ENCODE assay signal across 8 cellular contexts in the genomic region with DNA sequence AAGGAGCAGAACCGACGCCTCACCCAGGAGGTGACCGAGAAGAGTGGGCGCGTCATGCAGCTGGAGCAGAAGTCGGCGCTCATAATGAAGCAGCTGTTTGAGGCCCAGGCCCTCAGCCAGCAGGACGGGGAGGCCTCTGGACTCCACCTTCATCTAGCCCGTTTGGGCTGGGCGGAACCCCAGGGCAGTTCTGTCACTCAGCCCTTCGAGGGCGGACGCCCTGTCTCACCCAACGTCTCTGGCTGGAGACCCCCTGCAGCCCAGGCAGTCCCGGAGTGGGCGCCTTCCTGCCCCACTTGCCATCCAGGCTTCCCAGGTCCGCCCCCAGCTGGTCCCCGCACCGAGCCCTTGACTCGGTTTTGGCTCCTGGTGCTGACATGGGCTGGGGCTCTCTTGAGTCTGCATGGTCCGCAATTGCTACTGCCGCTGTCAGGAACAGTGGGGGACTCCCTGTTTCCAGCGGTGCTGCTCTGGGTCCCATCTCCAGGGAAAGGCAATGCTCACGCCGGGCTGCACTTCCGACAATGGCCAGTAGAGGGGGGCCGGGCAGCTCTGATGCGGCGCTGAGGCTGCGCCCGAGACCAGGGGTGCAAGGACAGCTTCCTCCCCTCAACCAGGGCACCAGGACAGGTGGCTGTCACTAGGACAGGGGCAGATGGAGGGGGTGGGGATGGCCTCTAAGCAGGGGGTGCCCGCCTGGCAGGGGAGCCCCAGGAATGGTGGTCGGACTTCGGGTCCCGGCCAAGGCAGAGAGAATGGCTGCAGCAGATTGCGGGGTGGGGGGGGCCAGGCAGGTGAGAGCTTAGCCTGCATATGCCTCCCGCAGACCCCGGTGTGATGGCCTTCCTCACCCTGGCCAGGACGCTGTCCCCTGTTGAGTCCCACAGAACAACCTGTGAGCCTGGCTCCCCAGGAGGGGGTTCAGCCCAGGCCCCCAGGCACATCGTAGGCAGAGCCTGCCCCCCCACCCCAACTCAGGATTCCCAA.
A peak's percentile ranks its signal among the peaks of the same experiment; 100 is the strongest.
DNase-seq lines count a peak whose midpoint lies in the region; ATAC-seq and TF ChIP-seq lines count a peak whose summit lies in the region.

No MANE protein-coding gene starts in this region.

- no peaks in the 10 kb centered on the region for H3K4me1 ChIP-seq in left lung

- no peak overlapping the region for H3K27ac ChIP-seq in left lung

- H3K4me3 Mint-ChIP-seq in central memory CD8-positive, alpha-beta T cell, result no peak overlapping the region

- TF ChIP-seq CTCF in left lung (IDR thresholded peaks at IDR 0.05), result peak; percentile 91 to 96

- peaks cover 0 to 75% of the 10 kb centered on the region in 2 donors for H3K36me3 ChIP-seq in left lung

- no peaks in the 10 kb centered on the region for H3K9me3 Mint-ChIP-seq in central memory CD8-positive, alpha-beta T cell

- peaks cover 32% of the 10 kb centered on the region for H3K36me3 Mint-ChIP-seq in central memory CD8-positive, alpha-beta T cell (ENCODE audit: insufficient read depth)

- H3K27ac Mint-ChIP-seq in central memory CD8-positive, alpha-beta T cell (ENCODE audit: low read depth), result peak overlapping the region; percentile 59

- intact Hi-C loops in left lung (cut with DNase I), result no loop called here

- ATAC-seq in GM19372 (IDR thresholded peaks at IDR 0.05; ENCODE audit: low read depth, unreplicated experiment), result peak; percentile 57
- peak; percentile 77 for ATAC-seq in central memory CD8-positive, alpha-beta T cell (replicated peaks; ENCODE audit: extremely low read depth, poor library complexity, severe bottlenecking)
- ATAC-seq in left lung, result peak; percentile 94
- ATAC-seq in GM18520 (IDR thresholded peaks at IDR 0.05; ENCODE audit: unreplicated experiment), result no peak

- H3K27me3 Mint-ChIP-seq in central memory CD8-positive, alpha-beta T cell, result no peaks in the 10 kb centered on the region

- DNase-seq in AML-193 (lab: John Stamatoyannopoulos, UW) (peak; percentile 4 to 8), MV-4-11 (lab: John Stamatoyannopoulos, UW) (peak; percentile 8), left lung (peak; percentile 67 to 94)
- DNase-seq in activated CD4-positive, alpha-beta T cell treated with anti-CD3 and anti-CD28 coated beads for 24 hours (ENCODE audit: low read depth in 2 of 2), result peak; percentile 65 to 72
- DNase-seq in central memory CD8-positive, alpha-beta T cell (ENCODE audit: low spot score in 2 of 2), result peak; percentile 58 to 71
- peak; percentile 76 for DNase-seq in stimulated activated CD4-positive, alpha-beta T cell treated with anti-CD3 and anti-CD28 coated beads, Interleukin-4, amount 100 ng/mL, for 24 hours

- H3K9me3 ChIP-seq in left lung, result no peaks in the 10 kb centered on the region

- H3K4me3 ChIP-seq in left lung, result no peak overlapping the region

- H3K4me1 Mint-ChIP-seq in central memory CD8-positive, alpha-beta T cell, result no peaks in the 10 kb centered on the region

- H3K27me3 ChIP-seq in left lung, result no peaks in the 10 kb centered on the region

Comparison
In these comparisons a context has a peak if more than half of its experiments do, and no peak if none do; other contexts are left out.
1. DNase-seq: peak in every context shown above with its lines; median percentile 80 in left lung; 76 in stimulated activated CD4-positive, alpha-beta T cell treated with anti-CD3 and anti-CD28 coated beads, Interleukin-4, amount 100 ng/mL, for 24 hours; 68 in activated CD4-positive, alpha-beta T cell treated with anti-CD3 and anti-CD28 coated beads for 24 hours; 64 in central memory CD8-positive, alpha-beta T cell; 8 in MV-4-11; 6 in AML-193.